ENCODE assay signal across 22 cellular contexts in genomic region chr2:24912523-24912922, GRCh38.
"Had no signal": no experiment of that assay in that cellular context is flagged by ENCODE, and none has a peak within 500 bp of the region (broad histone marks: within the 10 kb centered on the region; RNA-seq: fewer than 3 reads in every experiment).

No MANE protein-coding gene starts in this region.

- H3K4me3 ChIP-seq: left ventricle myocardium inferior, right atrium auricular region, testis, upper lobe of right lung had no signal

- H3K27ac ChIP-seq: brain microvascular endothelial cell, left ventricle myocardium inferior, parathyroid adenoma, right atrium auricular region, testis, upper lobe of right lung had no signal

- H3K27ac Mint-ChIP-seq: activated CD4-positive, alpha-beta T cell treated with anti-CD3 and anti-CD28 coated beads for 36 hours; activated naive CD4-positive, alpha-beta T cell treated with anti-CD3 and anti-CD28 coated beads, Interleukin-2, amount 10 ng/mL, durations not matched to agents 7 days and 5 days; activated naive CD8-positive, alpha-beta T cell treated with anti-CD3 and anti-CD28 coated beads, Interleukin-2, amount 10 ng/mL, durations not matched to agents 7 days and 5 days; mesothelial cell of epicardium; T-cell; T-helper 2 cell treated with Interferon-gamma antibody and Interleukin-4, amounts not matched to agents 5 μg/mL and 100 μg/mL, for 36 hours had no signal

- DNase-seq: activated CD4-positive, alpha-beta T cell treated with anti-CD3 and anti-CD28 coated beads for 36 hours; activated CD4-positive, alpha-beta T cell treated with anti-CD3 and anti-CD28 coated beads, Interleukin-2, amount 50 U/mL, for 4 hours; activated CD4-positive, CD25-positive, alpha-beta regulatory T cell; activated CD8-positive, alpha-beta memory T cell treated with anti-CD3 and anti-CD28 coated beads, Interleukin-2, amount 50 U/mL, for 4 hours; activated gamma-delta T cell; activated naive CD4-positive, alpha-beta T cell treated with anti-CD3 and anti-CD28 coated beads, Interleukin-2, amount 10 ng/mL, durations not matched to agents 7 days and 5 days; activated naive CD8-positive, alpha-beta T cell treated with anti-CD3 and anti-CD28 coated beads, Interleukin-2, amount 10 ng/mL, durations not matched to agents 7 days and 5 days; activated T-cell treated with anti-CD3 and anti-CD28 coated beads, Interleukin-2, amount 50 U/mL, for 1 hour; brain microvascular endothelial cell; left ventricle myocardium inferior; mammary epithelial cell; naive thymus-derived CD8-positive, alpha-beta T cell; nucleus accumbens; stimulated activated naive CD8-positive, alpha-beta T cell treated with anti-CD3 and anti-CD28 coated beads, Interleukin-15, Interleukin-2, amounts not matched to agents 100 U/mL and 50 U/mL, for 24 hours; T-cell; testis; upper lobe of right lung had no signal

- H3K4me3 Mint-ChIP-seq: activated CD4-positive, alpha-beta T cell treated with anti-CD3 and anti-CD28 coated beads for 36 hours; activated naive CD4-positive, alpha-beta T cell treated with anti-CD3 and anti-CD28 coated beads, Interleukin-2, amount 10 ng/mL, durations not matched to agents 7 days and 5 days; activated naive CD8-positive, alpha-beta T cell treated with anti-CD3 and anti-CD28 coated beads, Interleukin-2, amount 10 ng/mL, durations not matched to agents 7 days and 5 days; mesothelial cell of epicardium; naive thymus-derived CD8-positive, alpha-beta T cell; neural crest cell; T-cell; T-helper 2 cell treated with Interferon-gamma antibody and Interleukin-4, amounts not matched to agents 5 μg/mL and 100 μg/mL, for 36 hours had no signal

- H3K9me3 ChIP-seq: testis, upper lobe of right lung had no signal

- H3K36me3 ChIP-seq: brain microvascular endothelial cell, right atrium auricular region, upper lobe of right lung had no signal

- H3K4me1 ChIP-seq: parathyroid adenoma, upper lobe of right lung had no signal

- H3K27me3 Mint-ChIP-seq: activated CD4-positive, alpha-beta T cell treated with anti-CD3 and anti-CD28 coated beads for 36 hours; activated naive CD4-positive, alpha-beta T cell treated with anti-CD3 and anti-CD28 coated beads, Interleukin-2, amount 10 ng/mL, durations not matched to agents 7 days and 5 days; activated naive CD8-positive, alpha-beta T cell treated with anti-CD3 and anti-CD28 coated beads, Interleukin-2, amount 10 ng/mL, durations not matched to agents 7 days and 5 days; naive thymus-derived CD8-positive, alpha-beta T cell; T-cell had no signal

- ATAC-seq: activated CD4-positive, alpha-beta T cell treated with anti-CD3 and anti-CD28 coated beads for 36 hours; naive thymus-derived CD8-positive, alpha-beta T cell; stimulated activated naive CD8-positive, alpha-beta T cell treated with anti-CD3 and anti-CD28 coated beads, Interleukin-15, Interleukin-2, amounts not matched to agents 100 U/mL and 50 U/mL, for 24 hours; T-cell; upper lobe of right lung had no signal

- H3K9me3 Mint-ChIP-seq: activated naive CD4-positive, alpha-beta T cell treated with anti-CD3 and anti-CD28 coated beads, Interleukin-2, amount 10 ng/mL, durations not matched to agents 7 days and 5 days; activated naive CD8-positive, alpha-beta T cell treated with anti-CD3 and anti-CD28 coated beads, Interleukin-2, amount 10 ng/mL, durations not matched to agents 7 days and 5 days; T-cell; T-helper 2 cell treated with Interferon-gamma antibody and Interleukin-4, amounts not matched to agents 5 μg/mL and 100 μg/mL, for 36 hours had no signal
